In the genomic region with DNA sequence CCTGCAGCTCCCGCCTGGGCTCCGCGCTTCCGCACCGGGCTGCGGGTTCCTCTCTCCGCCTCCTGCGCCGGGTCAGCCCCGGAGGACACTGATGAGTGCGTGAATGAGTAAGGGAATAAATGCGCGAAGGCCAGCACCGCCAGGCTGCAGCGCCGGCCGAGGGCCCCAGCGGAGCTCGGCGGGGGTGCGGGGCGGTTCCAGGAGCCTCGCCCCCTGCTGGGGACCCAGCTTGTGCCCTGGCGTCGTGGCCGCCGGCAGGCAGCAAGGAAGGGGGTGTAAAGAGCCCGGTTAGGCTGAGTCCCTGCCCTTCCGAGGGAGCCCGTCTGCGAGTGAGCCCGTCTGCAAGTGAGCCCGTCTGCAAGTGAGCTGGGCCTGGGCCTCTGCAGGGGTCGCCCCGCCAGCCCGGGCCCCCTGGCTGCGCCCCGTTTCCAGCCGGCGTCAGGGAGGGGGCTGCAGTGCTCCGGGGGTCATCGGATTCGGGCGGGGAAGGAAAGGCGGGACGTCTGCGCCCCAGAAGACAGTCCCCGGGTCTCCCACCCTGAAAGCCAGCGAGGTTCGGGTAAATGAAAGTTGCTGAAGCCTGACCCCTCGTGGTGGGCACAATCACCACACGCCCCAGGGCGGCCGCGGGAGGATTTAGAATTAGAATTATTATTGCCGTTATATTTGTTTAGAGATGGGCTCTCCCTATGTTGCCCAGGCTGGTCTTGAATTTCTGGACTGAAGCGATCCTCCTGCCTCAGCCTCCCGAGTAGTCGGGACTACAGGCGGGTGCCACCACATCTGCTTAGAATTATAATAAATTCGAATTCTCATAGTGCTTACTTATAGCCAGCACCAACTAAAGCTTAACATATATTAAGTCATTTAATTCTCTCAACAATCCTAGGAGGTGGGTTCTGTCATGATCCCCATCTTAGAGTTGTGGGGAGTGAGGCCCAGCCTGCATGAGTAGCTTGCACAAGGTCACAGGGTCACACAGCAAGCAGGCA, we compare ENCODE assay signal across 9 cellular contexts. TPM values are rescaled to one million over a fixed set of nuclear protein-coding genes. Genes with fewer than 3 reads are reported as not detected.
A peak's percentile ranks its signal among the peaks of the same experiment; 100 is the strongest.
DNase-seq lines count a peak whose midpoint lies in the region; ATAC-seq and TF ChIP-seq lines count a peak whose summit lies in the region.
"Had no signal": no experiment of that assay in that cellular context is flagged by ENCODE, and none has a peak within 500 bp of the region (broad histone marks: within the 10 kb centered on the region; RNA-seq: fewer than 3 reads in every experiment).

No MANE protein-coding gene starts in this region.

- intact Hi-C loops in activated CD8-positive, alpha-beta T cell treated with anti-CD3 and anti-CD28 coated beads for 36 hours (cut with micrococcal nuclease): loop anchor here (1.0 to 2.0 kb wide), 2 partner anchors 80 to 134 kb away; no protein-coding TSS in a partner anchor

- H3K4me3 ChIP-seq in DND-41 (ENCODE audit: low read depth in 1 of 2, low read length in 2 of 2) (peak overlapping the region in 1 of 2 experiments; percentile 30; a peak in 1 of 4 replicates), HEK293 (ENCODE audit: low read depth, low read length) (no peak overlapping the region)

- peak overlapping the region; percentile 57 for H3K4me2 ChIP-seq in DND-41 (ENCODE audit: insufficient read depth, low read length)

- no peak overlapping the region for H3K27ac Mint-ChIP-seq in activated CD8-positive, alpha-beta T cell treated with anti-CD3 and anti-CD28 coated beads for 36 hours

- H3K36me3 ChIP-seq in DND-41 (ENCODE audit: insufficient read depth, low read length) (no peaks in the 10 kb centered on the region), HEK293 (ENCODE audit: control insufficient read depth in 2 of 2, insufficient read depth in 1 of 2, low read length in 2 of 2) (no peaks in the 10 kb centered on the region)

- H3K4me1 Mint-ChIP-seq in activated CD8-positive, alpha-beta T cell treated with anti-CD3 and anti-CD28 coated beads for 36 hours (ENCODE audit: low read depth): peaks cover 11% of the 10 kb centered on the region

- peak; percentile 76 for TF ChIP-seq CTCF in DND-41 (IDR thresholded peaks at IDR 0.05; ENCODE audit: borderline replicate concordance, extremely low read depth, low read length, poor library complexity, severe bottlenecking)
- TF ChIP-seq CTCF in HEK293 (tag by site-specific recombination; IDR thresholded peaks at IDR 0.05): no peak
- TF ChIP-seq CTCF in activated CD8-positive, alpha-beta T cell treated with anti-CD3 and anti-CD28 coated beads for 36 hours (IDR thresholded peaks at IDR 0.05): peak; percentile 90

- no peaks in the 10 kb centered on the region for H3K79me2 ChIP-seq in DND-41 (ENCODE audit: insufficient read depth, low read length)

- DNase-seq in DND-41: peak; percentile 73
- peak; percentile 53 for DNase-seq in NCI-H2227 treated with DMSO at 0.1 percent for 48 hours (lab: John Stamatoyannopoulos, UW)
- peak; percentile 86 for DNase-seq in activated CD8-positive, alpha-beta T cell treated with anti-CD3 and anti-CD28 coated beads for 36 hours
- peak; percentile 71 for DNase-seq in effector CD4-positive, alpha-beta T cell
- peak; percentile 60 to 71 for DNase-seq in lung microvascular endothelial cell (ENCODE audit: low read depth in 2 of 2)
- DNase-seq in stimulated activated CD4-positive, alpha-beta T cell treated with anti-CD3 and anti-CD28 coated beads, TNF-alpha, amount 100 ng/mL, for 48 hours (ENCODE audit: low read depth in 3 of 3): peak; percentile 46 to 77 (median 57)
- DNase-seq in NCI-H187 treated with DMSO at 0.1 percent for 48 hours (lab: John Stamatoyannopoulos, UW): no peak

- H3K4me1 ChIP-seq in DND-41 (ENCODE audit: insufficient read depth, low read length): peaks cover 7% of the 10 kb centered on the region
- no peaks in the 10 kb centered on the region for H3K4me1 ChIP-seq in HEK293 (ENCODE audit: control insufficient read depth, insufficient read depth, low read length)

- peak overlapping the region; percentile 58; the same call in 1 of the 2 replicates for H3K27ac ChIP-seq in DND-41 (ENCODE audit: low read length)
- no peak overlapping the region for H3K27ac ChIP-seq in HEK293 (ENCODE audit: extremely low read depth, low read depth, low read length)

- peak; percentile 91 for ATAC-seq in DND-41 (ENCODE audit: insufficient read depth, low read depth)
- peak; percentile 83 for ATAC-seq in activated CD8-positive, alpha-beta T cell treated with anti-CD3 and anti-CD28 coated beads for 36 hours

- no peaks in the 10 kb centered on the region for H3K27me3 ChIP-seq in DND-41 (ENCODE audit: insufficient read depth, low read length, poor library complexity)

- no peaks in the 10 kb centered on the region for H4K20me1 ChIP-seq in DND-41 (ENCODE audit: insufficient read depth, low read length)

- no peaks in the 10 kb centered on the region for H3K9me3 Mint-ChIP-seq in activated CD8-positive, alpha-beta T cell treated with anti-CD3 and anti-CD28 coated beads for 36 hours

- POLR2A ChIA-PET in HEK293 (lab: Yijun Ruan, JAX): no interaction called here
- POLR2A ChIA-PET in activated CD8-positive, alpha-beta T cell treated with anti-CD3 and anti-CD28 coated beads for 36 hours (lab: Charles Lee): interaction anchor here (0.7 to 2.7 kb wide), 8 partner anchors 13 to 97 kb away, joined by 3 to 10 read pairs (median 4); partner anchors contain the start of gene WDR86

- CTCF ChIA-PET in HEK293 (lab: Yijun Ruan, JAX): interaction anchor here (0.6 to 2.3 kb wide), 5 partner anchors 9 to 1610 kb away, joined by 3 to 7 read pairs (median 4); partner anchors contain the start of gene ZNF862
- CTCF ChIA-PET in activated CD8-positive, alpha-beta T cell treated with anti-CD3 and anti-CD28 coated beads for 36 hours (lab: Charles Lee): interaction anchor here (0.5 to 5.4 kb wide), 50 partner anchors 8 to 334 kb away, joined by 3 to 227 read pairs (median 5); partner anchors contain the start of genes CRYGN, NUB1 and RHEB

- H2AFZ ChIP-seq in DND-41 (ENCODE audit: low read depth, low read length): peak overlapping the region; percentile 58; the same call in 1 of the 2 replicates

- peak overlapping the region; percentile 57 for H3K4me3 Mint-ChIP-seq in activated CD8-positive, alpha-beta T cell treated with anti-CD3 and anti-CD28 coated beads for 36 hours

- H3K9me3 ChIP-seq in DND-41 (ENCODE audit: insufficient read depth, low read length, severe bottlenecking): no peaks in the 10 kb centered on the region
- H3K9me3 ChIP-seq in HEK293 (ENCODE audit: control insufficient read depth, insufficient read depth, low read depth, low read length): no peaks in the 10 kb centered on the region

- H3K9ac ChIP-seq in DND-41 (ENCODE audit: low read depth, low read length): peak overlapping the region; percentile 48

- H3K27me3 Mint-ChIP-seq in activated CD8-positive, alpha-beta T cell treated with anti-CD3 and anti-CD28 coated beads for 36 hours: peaks cover 5% of the 10 kb centered on the region

- no peaks in the 10 kb centered on the region for H3K36me3 Mint-ChIP-seq in activated CD8-positive, alpha-beta T cell treated with anti-CD3 and anti-CD28 coated beads for 36 hours (ENCODE audit: low read depth)

TF ChIP-seq in HEK293, 187 proteins besides CTCF, POLR2A, EP300 and RAD21:
- TF ChIP-seq ZBTB8A (tag by site-specific recombination; IDR thresholded peaks at IDR 0.05) (peak; percentile 53; the same call in 1 of the 2 replicates), ZNF404 (tag by site-specific recombination; IDR thresholded peaks at IDR 0.05) (no peak), ZNF692 (tag by site-specific recombination; IDR thresholded peaks at IDR 0.05) (no peak), ZNF701 (tag by site-specific recombination; IDR thresholded peaks at IDR 0.05) (no peak), ZNF654 (tag by site-specific recombination; IDR thresholded peaks at IDR 0.05; ENCODE audit: low read depth) (peak; percentile 37)

RNA-seq across cellular contexts. Expression of gene CRYGN, which starts 8.6 kb away (rescaled TPM):
- total RNA-seq in activated CD8-positive, alpha-beta T cell treated with anti-CD3 and anti-CD28 coated beads for 36 hours: under 1 TPM; 0.16 to 0.90 TPM
- not detected in 2 replicates for total RNA-seq in lung microvascular endothelial cell
- total RNA-seq: renal cortical epithelial cell had no signal

RNA-seq across cellular contexts. Expression of gene WDR86, which starts 38.7 kb away (rescaled TPM):
- under 1 TPM; 0.25 TPM for total RNA-seq in activated CD8-positive, alpha-beta T cell treated with anti-CD3 and anti-CD28 coated beads for 36 hours
- total RNA-seq in lung microvascular endothelial cell: not detected in 2 replicates
